Comparison of ENCODE assay signal across 12 cellular contexts in the genomic region with DNA sequence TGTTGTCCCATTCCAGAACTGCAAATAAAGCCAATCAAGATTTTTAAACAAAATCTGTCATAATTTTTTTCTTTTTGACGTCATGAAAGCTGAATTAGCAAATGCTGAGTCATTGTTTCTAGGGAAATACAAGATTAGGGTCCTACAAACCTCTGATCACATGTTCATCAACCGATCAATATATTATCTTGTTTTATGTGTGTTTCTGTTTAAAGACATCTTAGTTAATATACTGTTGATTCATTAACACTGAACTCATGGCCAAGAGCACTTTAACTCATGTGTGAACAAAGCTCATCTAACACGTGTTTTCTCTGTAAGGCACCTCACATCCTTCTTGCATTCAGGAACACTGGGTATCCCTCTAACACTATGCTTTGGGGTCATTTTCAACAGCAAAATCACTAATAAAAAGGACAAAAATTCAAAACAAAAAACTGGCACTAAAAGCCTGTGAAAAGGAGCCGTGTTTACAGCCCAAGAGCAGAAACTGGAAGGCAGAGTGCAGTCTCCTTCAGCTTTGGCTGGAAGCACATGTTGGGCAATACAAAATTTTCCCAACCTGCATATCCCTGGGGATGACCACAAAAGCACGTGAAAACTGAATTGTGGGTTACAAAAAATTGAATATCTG.
DNase-seq lines count a peak whose midpoint lies in the region; ATAC-seq and TF ChIP-seq lines count a peak whose summit lies in the region.
"Had no signal": no experiment of that assay in that cellular context is flagged by ENCODE, and none has a peak within 500 bp of the region (broad histone marks: within the 10 kb centered on the region; RNA-seq: fewer than 3 reads in every experiment).

No MANE protein-coding gene starts in this region.

- H3K4me2 ChIP-seq in GM23248 (ENCODE audit: unreplicated experiment) = peak overlapping the region; percentile 35

- no peaks in the 10 kb centered on the region for H3K9me2 ChIP-seq in GM23248 (ENCODE audit: insufficient read depth)

- H3K36me3 ChIP-seq in GM23248 (ENCODE audit: low read depth) (no peaks in the 10 kb centered on the region), body of pancreas (replicated peaks in 1 of 2; ENCODE audit: insufficient read depth in 1 of 2, low read depth in 2 of 2) (no peaks in the 10 kb centered on the region), skeletal muscle tissue (ENCODE audit: control insufficient read depth in 3 of 3, insufficient read depth in 3 of 3, low read length in 3 of 3) (peaks cover 0 to 2% (median 0%) of the 10 kb centered on the region in 3 donors)

- H3F3A ChIP-seq in GM23248 (ENCODE audit: insufficient read depth) = peaks cover 27% of the 10 kb centered on the region

- DNase-seq in GM23248 (peak; percentile 84), body of pancreas (peak in 3 of 4 donors; percentile 33 to 42 (median 42)), iris pigment epithelial cell (ENCODE audit: low read depth) (peak; percentile 69), germinal center (ENCODE audit: low spot score) (no peak), mesothelial cell of epicardium (ENCODE audit: low spot score in 2 of 2, unreplicated experiment in 2 of 2) (no peak), ureter (ENCODE audit: low spot score) (no peak)
- DNase-seq: activated T-cell treated with anti-CD3 and anti-CD28 coated beads, Interleukin-2, amount 50 U/mL, for 48 hours; dorsolateral prefrontal cortex; H7; NCI-H1092 had no signal

- H3K4me3 ChIP-seq in GM23248 = 0 out of 2 replicates have a peak overlapping the region, but pooled peaks have one; percentile 5
- no peak overlapping the region for H3K4me3 ChIP-seq in body of pancreas
- H3K4me3 ChIP-seq in skeletal muscle tissue (ENCODE audit: low read length in 3 of 3) = peak overlapping the region in 1 of 3 donors; percentile 14
- H3K4me3 ChIP-seq: dorsolateral prefrontal cortex had no signal

- 6 to 7% methylated on average over 5 of the region's 5 CpGs for WGBS in GM23248 (ENCODE audit: low coverage in 1 of 2, low lambda C conversion rate in 2 of 2, missing lambda C conversion rate in 2 of 2), 2 experiments
- 9 to 11% methylated on average over 5 of the region's 5 CpGs for WGBS in body of pancreas, 2 donors

- H2AFZ ChIP-seq in GM23248 = peak overlapping the region; percentile 0; the same call in 1 of the 2 replicates

- H3K9ac ChIP-seq in GM23248 (peak overlapping the region; percentile 63), skeletal muscle tissue (ENCODE audit: low read depth in 1 of 3, low read length in 3 of 3) (peak overlapping the region in 2 of 3 donors; percentile 35 to 72)

- no peaks in the 10 kb centered on the region for H3K79me2 ChIP-seq in GM23248 (ENCODE audit: insufficient read depth)

- no peak overlapping the region for H3K27ac Mint-ChIP-seq in mesothelial cell of epicardium

- H3K27ac ChIP-seq in GM23248 (peak overlapping the region; percentile 77), body of pancreas (peak overlapping the region; percentile 11 to 60 (median 38)), skeletal muscle tissue (ENCODE audit: low read depth, low read length) (peak overlapping the region; percentile 77)
- H3K27ac ChIP-seq: dorsolateral prefrontal cortex had no signal

- H3K9me3 ChIP-seq in GM23248 (ENCODE audit: low read depth) (no peaks in the 10 kb centered on the region), body of pancreas (no peaks in the 10 kb centered on the region), skeletal muscle tissue (ENCODE audit: control insufficient read depth in 3 of 3, low read length in 3 of 3) (no peaks in the 10 kb centered on the region)

- no peak overlapping the region for H3K4me3 Mint-ChIP-seq in mesothelial cell of epicardium

- H3K27me3 Mint-ChIP-seq in mesothelial cell of epicardium (ENCODE audit: low read depth) = no peaks in the 10 kb centered on the region

- H3K27me3 ChIP-seq in GM23248 (replicated peaks; ENCODE audit: insufficient read depth) (no peaks in the 10 kb centered on the region), body of pancreas (no peaks in the 10 kb centered on the region), skeletal muscle tissue (ENCODE audit: control insufficient read depth in 3 of 3, insufficient read depth in 3 of 3, low read length in 3 of 3) (no peaks in the 10 kb centered on the region)
- H3K27me3 ChIP-seq: dorsolateral prefrontal cortex had no signal

- TF ChIP-seq CTCF in body of pancreas (IDR thresholded peaks at IDR 0.05) = no peak
- TF ChIP-seq CTCF in mesothelial cell of epicardium (IDR thresholded peaks at IDR 0.05; ENCODE audit: unreplicated experiment) = no peak

- H3K4me1 Mint-ChIP-seq in mesothelial cell of epicardium = peaks cover 44% of the 10 kb centered on the region

- peaks cover 4% of the 10 kb centered on the region for H3K36me3 Mint-ChIP-seq in mesothelial cell of epicardium

- ATAC-seq in body of pancreas (peak; percentile 54), HG02798 (IDR thresholded peaks at IDR 0.05; ENCODE audit: poor library complexity, unreplicated experiment) (no peak)

- in situ Hi-C loops in GM23248 (cut with MboI) = loop anchor here (5.0 to 25.0 kb wide), 2 partner anchors 225 to 590 kb away; no protein-coding TSS in a partner anchor

- H3K4me1 ChIP-seq in GM23248 (ENCODE audit: insufficient read depth) = peaks cover 25% of the 10 kb centered on the region
- peaks cover 33% of the 10 kb centered on the region for H3K4me1 ChIP-seq in body of pancreas
- peaks cover 14 to 30% (median 15%) of the 10 kb centered on the region in 3 donors for H3K4me1 ChIP-seq in skeletal muscle tissue (ENCODE audit: control insufficient read depth in 3 of 3, insufficient read depth in 3 of 3, low read length in 3 of 3)

- H4K20me1 ChIP-seq in GM23248 (ENCODE audit: insufficient read depth) = no peaks in the 10 kb centered on the region

- intact Hi-C loops in body of pancreas (cut with DNase I) = no loop called here

- no peaks in the 10 kb centered on the region for H3K9me3 Mint-ChIP-seq in mesothelial cell of epicardium

- no peak for TF ChIP-seq POLR2A in body of pancreas (IDR thresholded peaks at IDR 0.05)

Comparison
In these comparisons a context has a peak if more than half of its experiments do, and no peak if none do; other contexts are left out.
1. DNase-seq: peak in GM23248 (single experiment), body of pancreas (3 of 4) and iris pigment epithelial cell (single experiment); none in germinal center (single experiment), mesothelial cell of epicardium (0 of 2) and ureter (single experiment).
2. Peak in every context shown above with its lines, with median percentiles within 50 percentile points of each other: H3K27ac ChIP-seq.